In genomic region chr2:12347049-12347448, GRCh38 we compare ENCODE assay signal across 33 cellular contexts.
DNase-seq lines count a peak whose midpoint lies in the region; ATAC-seq and TF ChIP-seq lines count a peak whose summit lies in the region.
"Had no signal": no experiment of that assay in that cellular context is flagged by ENCODE, and none has a peak within 500 bp of the region (broad histone marks: within the 10 kb centered on the region; RNA-seq: fewer than 3 reads in every experiment).

No MANE protein-coding gene starts in this region.

- H3K27ac ChIP-seq in foreskin keratinocyte, result no peak overlapping the region
- no peak overlapping the region for H3K27ac ChIP-seq in CD8-positive, alpha-beta T cell (ENCODE audit: low read depth, low read length)
- H3K27ac ChIP-seq: esophagus muscularis mucosa, gastroesophageal sphincter had no signal

- H3K27me3 ChIP-seq in adipocyte (replicated peaks; ENCODE audit: control insufficient read depth, insufficient read depth, low read length), result no peaks in the 10 kb centered on the region
- H3K27me3 ChIP-seq in foreskin keratinocyte, result no peaks in the 10 kb centered on the region
- H3K27me3 ChIP-seq in CD8-positive, alpha-beta T cell (ENCODE audit: insufficient read depth, low read length), result no peaks in the 10 kb centered on the region
- H3K27me3 ChIP-seq: BE2C, esophagus muscularis mucosa, gastroesophageal sphincter had no signal

- H3K9ac ChIP-seq in adipocyte (ENCODE audit: low read length), result no peak overlapping the region

- H3K27ac Mint-ChIP-seq in CD8-positive, alpha-beta T cell, result no peak overlapping the region
- H3K27ac Mint-ChIP-seq: activated CD4-positive, alpha-beta T cell treated with anti-CD3 and anti-CD28 coated beads, Interleukin-2, amount 10 ng/mL, durations not matched to agents 7 days and 5 days; activated CD8-positive, alpha-beta memory T cell treated with anti-CD3 and anti-CD28 coated beads, Interleukin-2, amount 10 ng/mL, durations not matched to agents 7 days and 5 days; effector memory CD8-positive, alpha-beta T cell; immature natural killer cell; naive thymus-derived CD4-positive, alpha-beta T cell; WTC11 had no signal

- CTCF ChIA-PET in CD8-positive, alpha-beta T cell (lab: Charles Lee), result no interaction called here

- intact Hi-C loops in CD8-positive, alpha-beta T cell (cut with DNase I, micrococcal nuclease), result no loop called here

- H3K36me3 ChIP-seq in adipocyte (ENCODE audit: control insufficient read depth, insufficient read depth, low read length, severe bottlenecking), result no peaks in the 10 kb centered on the region
- H3K36me3 ChIP-seq in CD8-positive, alpha-beta T cell (ENCODE audit: insufficient read depth, low read length), result no peaks in the 10 kb centered on the region
- H3K36me3 ChIP-seq: BE2C, esophagus muscularis mucosa, gastroesophageal sphincter had no signal

- no peaks in the 10 kb centered on the region for H3K9me3 ChIP-seq in adipocyte (ENCODE audit: control insufficient read depth, low read length)
- no peaks in the 10 kb centered on the region for H3K9me3 ChIP-seq in CD8-positive, alpha-beta T cell (ENCODE audit: low read length)
- H3K9me3 ChIP-seq: BE2C, esophagus muscularis mucosa, gastroesophageal sphincter had no signal

- H3K36me3 Mint-ChIP-seq in CD8-positive, alpha-beta T cell, result no peaks in the 10 kb centered on the region
- H3K36me3 Mint-ChIP-seq: activated CD8-positive, alpha-beta memory T cell treated with anti-CD3 and anti-CD28 coated beads, Interleukin-2, amount 10 ng/mL, durations not matched to agents 7 days and 5 days; WTC11 had no signal

- H3K9me3 Mint-ChIP-seq in CD8-positive, alpha-beta T cell, result no peaks in the 10 kb centered on the region
- H3K9me3 Mint-ChIP-seq: activated CD4-positive, alpha-beta T cell treated with anti-CD3 and anti-CD28 coated beads, Interleukin-2, amount 10 ng/mL, durations not matched to agents 7 days and 5 days; immature natural killer cell had no signal

- no peaks in the 10 kb centered on the region for H3K27me3 Mint-ChIP-seq in CD8-positive, alpha-beta T cell (ENCODE audit: low read depth)
- H3K27me3 Mint-ChIP-seq: activated CD8-positive, alpha-beta memory T cell treated with anti-CD3 and anti-CD28 coated beads, Interleukin-2, amount 10 ng/mL, durations not matched to agents 7 days and 5 days had no signal

- no peaks in the 10 kb centered on the region for H3K4me1 Mint-ChIP-seq in CD8-positive, alpha-beta T cell (ENCODE audit: low read depth)
- H3K4me1 Mint-ChIP-seq: activated CD4-positive, alpha-beta T cell treated with anti-CD3 and anti-CD28 coated beads, Interleukin-2, amount 10 ng/mL, durations not matched to agents 7 days and 5 days; activated CD8-positive, alpha-beta memory T cell treated with anti-CD3 and anti-CD28 coated beads, Interleukin-2, amount 10 ng/mL, durations not matched to agents 7 days and 5 days; immature natural killer cell; naive thymus-derived CD4-positive, alpha-beta T cell had no signal

- DNase-seq in HCEC 1CT (peak; percentile 26), NCI-H1417 treated with DMSO at 0.1 percent for 48 hours (lab: John Stamatoyannopoulos, UW) (peak; percentile 36), adipocyte (ENCODE audit: low read depth) (peak; percentile 5), foreskin keratinocyte (peak; percentile 95 to 96), mesenteric fat pad (ENCODE audit: low spot score) (no peak), left lobe of liver (ENCODE audit: low spot score) (no peak)
- DNase-seq in CD8-positive, alpha-beta T cell, result no peak
- DNase-seq: activated CD4-positive, alpha-beta T cell treated with anti-CD3 and anti-CD28 coated beads, Interleukin-2, amount 10 ng/mL, durations not matched to agents 7 days and 5 days; activated CD8-positive, alpha-beta memory T cell treated with anti-CD3 and anti-CD28 coated beads, Interleukin-2, amount 10 ng/mL, durations not matched to agents 7 days and 5 days; activated naive CD4-positive, alpha-beta T cell treated with Interleukin-2 at 50 U/mL for 16 hours; amniotic stem cell; BE2C; cortex of kidney; DMS79; effector memory CD8-positive, alpha-beta T cell; GDM1; hypothalamus; immature natural killer cell; left ventricle myocardium superior; midbrain; naive thymus-derived CD4-positive, alpha-beta T cell; NCI-H1436; NCI-H2081 treated with DMSO at 0.1 percent for 48 hours; NCI-H226; occipital lobe; stimulated activated CD4-positive, alpha-beta T cell treated with anti-CD3 and anti-CD28 coated beads, Interleukin-15, amount 100 ng/mL, for 24 hours; stimulated activated naive CD8-positive, alpha-beta T cell treated with anti-CD3 and anti-CD28 coated beads, Interleukin-15, Interleukin-2, amounts not matched to agents 100 U/mL and 50 U/mL, for 24 hours; T-helper 9 cell had no signal

- H3K4me1 ChIP-seq in adipocyte (ENCODE audit: control insufficient read depth, insufficient read depth, low read length), result no peaks in the 10 kb centered on the region
- peaks cover 16% of the 10 kb centered on the region for H3K4me1 ChIP-seq in foreskin keratinocyte
- no peaks in the 10 kb centered on the region for H3K4me1 ChIP-seq in CD8-positive, alpha-beta T cell (ENCODE audit: insufficient read depth, low read length)
- H3K4me1 ChIP-seq: esophagus muscularis mucosa, gastroesophageal sphincter had no signal

- ATAC-seq in foreskin keratinocyte, result peak; percentile 89
- ATAC-seq in CD8-positive, alpha-beta T cell, result no peak
- ATAC-seq in left lobe of liver, result no peak
- ATAC-seq: activated CD8-positive, alpha-beta memory T cell treated with anti-CD3 and anti-CD28 coated beads, Interleukin-2, amount 10 ng/mL, durations not matched to agents 7 days and 5 days; effector memory CD8-positive, alpha-beta T cell; gastroesophageal sphincter; K562; left ventricle myocardium superior; naive thymus-derived CD4-positive, alpha-beta T cell; Right ventricle myocardium inferior; stimulated activated naive CD8-positive, alpha-beta T cell treated with anti-CD3 and anti-CD28 coated beads, Interleukin-15, Interleukin-2, amounts not matched to agents 100 U/mL and 50 U/mL, for 24 hours; WTC11 had no signal

- POLR2A ChIA-PET in CD8-positive, alpha-beta T cell (lab: Charles Lee), result interaction anchor here (0.6 kb wide), 1 partner anchor 18 kb away, joined by 3 read pairs; no protein-coding TSS in a partner anchor

- H3K4me3 ChIP-seq in adipocyte (ENCODE audit: low read length), result no peak overlapping the region
- no peak overlapping the region for H3K4me3 ChIP-seq in CD8-positive, alpha-beta T cell (ENCODE audit: low read depth, low read length)
- H3K4me3 ChIP-seq: esophagus muscularis mucosa, gastroesophageal sphincter, K562 had no signal

- no peak overlapping the region for H3K4me3 Mint-ChIP-seq in CD8-positive, alpha-beta T cell
- H3K4me3 Mint-ChIP-seq: activated CD4-positive, alpha-beta T cell treated with anti-CD3 and anti-CD28 coated beads, Interleukin-2, amount 10 ng/mL, durations not matched to agents 7 days and 5 days; activated CD8-positive, alpha-beta memory T cell treated with anti-CD3 and anti-CD28 coated beads, Interleukin-2, amount 10 ng/mL, durations not matched to agents 7 days and 5 days; effector memory CD8-positive, alpha-beta T cell; immature natural killer cell; naive thymus-derived CD4-positive, alpha-beta T cell; WTC11 had no signal

- no peak for TF ChIP-seq CTCF in foreskin keratinocyte (conservative IDR thresholded peaks at IDR 0.05)
- no peak for TF ChIP-seq CTCF in CD8-positive, alpha-beta T cell (IDR thresholded peaks at IDR 0.05)

Comparison
In these comparisons a context has a peak if more than half of its experiments do, and no peak if none do; other contexts are left out.
1. DNase-seq: peak in HCEC 1CT (single experiment), NCI-H1417 treated with DMSO at 0.1 percent for 48 hours (single experiment), adipocyte (single experiment) and foreskin keratinocyte (2 of 2); none in mesenteric fat pad (single experiment), CD8-positive, alpha-beta T cell (0 of 7) and left lobe of liver (single experiment).